In the genomic region with DNA sequence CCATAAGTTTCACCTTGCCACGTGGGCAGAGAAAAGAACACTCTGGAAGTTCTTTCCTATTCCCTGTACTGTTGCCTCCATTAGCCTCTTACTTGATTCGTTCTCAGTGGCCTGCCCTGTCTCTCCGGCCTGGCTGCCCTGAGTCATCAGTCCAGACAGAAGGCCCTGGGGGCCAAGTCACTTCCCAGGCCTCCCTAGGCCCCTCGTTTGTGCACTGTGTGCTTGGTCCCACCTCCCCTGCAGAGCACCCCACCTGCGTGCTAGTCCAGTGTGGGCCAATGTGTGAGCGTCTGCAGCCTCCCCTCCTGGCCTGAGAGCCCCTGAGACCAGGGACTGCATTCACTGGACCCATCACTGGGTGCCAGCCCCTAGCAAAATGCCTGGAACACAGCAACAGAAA, we compare ENCODE assay signal across 10 cellular contexts.
DNase-seq lines count a peak whose midpoint lies in the region; ATAC-seq and TF ChIP-seq lines count a peak whose summit lies in the region.
"Had no signal": no experiment of that assay in that cellular context is flagged by ENCODE, and none has a peak within 500 bp of the region (broad histone marks: within the 10 kb centered on the region; RNA-seq: fewer than 3 reads in every experiment).

No MANE protein-coding gene starts in this region.

- DNase-seq in ELR (ENCODE audit: low read depth) (peak; percentile 48), mammary epithelial cell (no peak), lower lobe of right lung (no peak), spleen (no peak), tibial artery (no peak), GOT3 (lab: John Stamatoyannopoulos, UW) (no peak), glomerular visceral epithelial cell (ENCODE audit: extremely low spot score) (no peak)
- DNase-seq in activated naive CD4-positive, alpha-beta T cell treated with anti-CD3 and anti-CD28 coated beads, Interleukin-2, amount 50 U/mL, for 16 hours = no peak
- DNase-seq: amygdala; stimulated activated CD4-positive, alpha-beta T cell treated with anti-CD3 and anti-CD28 coated beads, Interleukin-1b, Interleukin-23, amount 100 ng/mL, for 48 hours had no signal

- intact Hi-C loops in mammary epithelial cell (cut with micrococcal nuclease) (loop anchor here (5.0 kb wide), 2 partner anchors 104 to 194 kb away; no protein-coding TSS in a partner anchor), lower lobe of right lung (cut with DNase I) (no loop called here), spleen (cut with DNase I; ENCODE audit: low total_unique reads) (no loop called here), tibial artery (cut with DNase I; ENCODE audit: low total_unique reads) (no loop called here)

- dilution Hi-C loops in mammary epithelial cell (cut with HindIII; ENCODE audit: low sequenced_read_pairs) = no loop called here

- H2AFZ ChIP-seq in mammary epithelial cell (ENCODE audit: low read depth, low read length) = peak overlapping the region; percentile 81

- H3K27me3 ChIP-seq in mammary epithelial cell (ENCODE audit: insufficient read depth, low read length) (no peaks in the 10 kb centered on the region), lower lobe of right lung (ENCODE audit: low read depth) (no peaks in the 10 kb centered on the region), spleen (replicated peaks in 1 of 7) (no peaks in the 10 kb centered on the region), tibial artery (peaks cover 0 to 4% of the 10 kb centered on the region in 2 donors)

- no peak for TF ChIP-seq POLR2A in spleen (IDR thresholded peaks at IDR 0.05)

- no peaks in the 10 kb centered on the region for H3K79me2 ChIP-seq in mammary epithelial cell (ENCODE audit: insufficient read depth, low read length)

- no peak overlapping the region for H3K4me3 ChIP-seq in mammary epithelial cell (replicated peaks in 1 of 3; ENCODE audit: insufficient read depth in 1 of 3, low read depth in 2 of 3, low read length in 3 of 3)
- no peak overlapping the region for H3K4me3 ChIP-seq in lower lobe of right lung
- no peak overlapping the region for H3K4me3 ChIP-seq in spleen
- no peak overlapping the region for H3K4me3 ChIP-seq in tibial artery

- 60% methylated on average over 1 of the region's 6 CpGs for WGBS in mammary epithelial cell (ENCODE audit: low coverage, missing lambda C conversion rate)
- WGBS in spleen, 5 donors = 59 to 82% (median 71%) methylated on average over 6 of the region's 6 CpGs

- no peaks in the 10 kb centered on the region for H4K20me1 ChIP-seq in mammary epithelial cell (ENCODE audit: insufficient read depth, low read length)

- H3K9ac ChIP-seq in mammary epithelial cell (ENCODE audit: insufficient read depth, low read length) = no peak overlapping the region

- BruUV-seq in mammary epithelial cell (replicated peaks; lab: Mats Ljungman, UMichigan) = no TSS peak

- H3K4me1 ChIP-seq in mammary epithelial cell (ENCODE audit: insufficient read depth, low read length) (peaks cover 13% of the 10 kb centered on the region), lower lobe of right lung (peaks cover 23% of the 10 kb centered on the region), spleen (peaks cover 3 to 44% (median 15%) of the 10 kb centered on the region in 6 donors), tibial artery (peaks cover 0 to 14% (median 4%) of the 10 kb centered on the region in 4 donors)

- no peak overlapping the region for H3K4me2 ChIP-seq in mammary epithelial cell (ENCODE audit: insufficient read depth, low read depth, low read length)

- TF ChIP-seq CTCF in mammary epithelial cell (conservative IDR thresholded peaks at IDR 0.05 in 1 of 2, IDR thresholded peaks at IDR 0.05 in 1 of 2; ENCODE audit: extremely low read depth in 1 of 2, insufficient read depth in 1 of 2, low read depth in 1 of 2, low read length in 2 of 2) (no peak), lower lobe of right lung (IDR thresholded peaks at IDR 0.05) (no peak), spleen (IDR thresholded peaks at IDR 0.05 in 8 of 11, conservative IDR thresholded peaks at IDR 0.05 in 3 of 11) (no peak), tibial artery (IDR thresholded peaks at IDR 0.05) (no peak)

- no peaks in the 10 kb centered on the region for H3K9me3 ChIP-seq in mammary epithelial cell (replicated peaks; ENCODE audit: insufficient read depth, low read length)
- no peaks in the 10 kb centered on the region for H3K9me3 ChIP-seq in lower lobe of right lung
- no peaks in the 10 kb centered on the region for H3K9me3 ChIP-seq in spleen
- H3K9me3 ChIP-seq in tibial artery = no peaks in the 10 kb centered on the region

- CTCF ChIA-PET in mammary epithelial cell (lab: Charles Lee; ENCODE audit: low non-redundant PET) = no interaction called here

- H3K36me3 ChIP-seq in mammary epithelial cell (ENCODE audit: insufficient read depth, low read length) (no peaks in the 10 kb centered on the region), lower lobe of right lung (no peaks in the 10 kb centered on the region), spleen (no peaks in the 10 kb centered on the region), tibial artery (no peaks in the 10 kb centered on the region)

- peak; percentile 15 to 29 for ATAC-seq in lower lobe of right lung

- in situ Hi-C loops in mammary epithelial cell (cut with MboI; ENCODE audit: low sequenced_read_pairs in 2 of 2) = no loop called here

- H3K27ac ChIP-seq in mammary epithelial cell (ENCODE audit: insufficient read depth, low read depth, low read length) (no peak overlapping the region), lower lobe of right lung (peak overlapping the region; percentile 80), spleen (peak overlapping the region in 5 of 8 donors; percentile 64 to 86 (median 82)), tibial artery (no peak overlapping the region)

Comparison
In these comparisons a context has a peak if more than half of its experiments do, and no peak if none do; other contexts are left out.
1. H3K27ac ChIP-seq: peak in lower lobe of right lung (single experiment) and spleen (5 of 8); none in mammary epithelial cell (single experiment) and tibial artery (0 of 2).